9 cellular contexts compared by ENCODE assay signal in genomic region chr18:59696311-59697235, GRCh38. TPM values are rescaled to one million over a fixed set of nuclear protein-coding genes. Genes with fewer than 3 reads are reported as not detected.
DNase-seq lines count a peak whose midpoint lies in the region; ATAC-seq and TF ChIP-seq lines count a peak whose summit lies in the region.
"Had no signal": no experiment of that assay in that cellular context is flagged by ENCODE, and none has a peak within 500 bp of the region (broad histone marks: within the 10 kb centered on the region; RNA-seq: fewer than 3 reads in every experiment).

No MANE protein-coding gene starts in this region.

- no peaks in the 10 kb centered on the region for H3K36me3 ChIP-seq in mucosa of descending colon (ENCODE audit: low read depth)
- H3K36me3 ChIP-seq: BLaER1 had no signal

- peaks cover 11% of the 10 kb centered on the region for H3K4me1 ChIP-seq in mucosa of descending colon (ENCODE audit: low read depth)
- H3K4me1 ChIP-seq: BLaER1 had no signal

- peak in 2 of 3 experiments; percentile 75 to 92 for DNase-seq in NCI-H1417 (lab: John Stamatoyannopoulos, UW)
- no peak for DNase-seq in NCI-H1417 treated with DMSO at 0.1 percent for 48 hours (lab: John Stamatoyannopoulos, UW)
- DNase-seq in LHCN-M2 (ENCODE audit: low read depth), result peak; percentile 59
- DNase-seq in ecto neural progenitor cell (ENCODE audit: low spot score), result peak; percentile 74
- peak in 1 of 3 donors; percentile 36 for DNase-seq in mucosa of descending colon
- no peak for DNase-seq in NAMALWA (ENCODE audit: low spot score)
- no peak for DNase-seq in retina
- DNase-seq in DMS153 (lab: John Stamatoyannopoulos, UW), result no peak

- no peaks in the 10 kb centered on the region for H3K9me3 ChIP-seq in mucosa of descending colon

- peak; percentile 30 for ATAC-seq in mucosa of descending colon

- intact Hi-C loops in mucosa of descending colon (cut with DNase I, micrococcal nuclease), result loop anchor here in 1 of 2 donors (10.0 kb wide), 1 partner anchor 72 kb away; no protein-coding TSS in a partner anchor

- TF ChIP-seq CTCF in mucosa of descending colon (IDR thresholded peaks at IDR 0.05), result no peak

- no peak overlapping the region for H3K4me3 ChIP-seq in mucosa of descending colon
- H3K4me3 ChIP-seq: BLaER1 had no signal

RNA-seq across cellular contexts. Expression of gene CCBE1, which starts 0.7 kb away (rescaled TPM):
- total RNA-seq in LHCN-M2 (2014; rRNA removed) (54.9 and 92.6 TPM in 2 replicates), mucosa of descending colon (10 to 100 TPM in 1 of 3 donors, 1 to 10 TPM in 2; 1.6 to 54.7 (median 2.2) TPM)
- 179 TPM for polyA plus RNA-seq in LHCN-M2 (2012)

Comparison
In these comparisons a context has a peak if more than half of its experiments do, and no peak if none do; other contexts are left out.
1. DNase-seq: peak in NCI-H1417 (2 of 3), LHCN-M2 (single experiment) and ecto neural progenitor cell (single experiment); none in NCI-H1417 treated with DMSO at 0.1 percent for 48 hours (single experiment), NAMALWA (single experiment), retina (single experiment) and DMS153 (single experiment).